1 cellular context compared by ENCODE assay signal in the genomic region with DNA sequence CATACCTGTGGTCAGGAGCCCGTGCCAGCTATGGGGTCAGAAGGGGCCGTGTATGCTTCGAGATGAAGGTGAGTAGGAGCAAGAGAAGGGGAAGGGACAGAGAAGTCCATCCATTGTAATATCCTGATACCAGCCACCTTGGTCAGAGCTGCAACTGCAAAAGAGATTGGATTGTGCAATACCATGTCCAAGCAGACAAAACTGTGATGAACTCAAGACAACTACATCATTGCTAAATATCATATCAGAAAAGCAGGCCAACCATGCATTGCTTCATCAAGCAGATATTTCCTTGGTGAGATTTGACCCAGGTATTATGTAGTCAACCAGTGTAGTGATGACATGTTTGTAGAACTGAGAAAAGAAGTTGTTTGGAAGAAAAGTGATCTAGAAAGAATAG.
A peak's percentile ranks its signal among the peaks of the same experiment; 100 is the strongest.
TF ChIP-seq lines count a peak whose summit lies in the region.

No MANE protein-coding gene starts in this region.

TF ChIP-seq in HepG2, 621 proteins besides CTCF, POLR2A, EP300 and RAD21:
- TF ChIP-seq ZFP36L1 (CRISPR knock-in tag; IDR thresholded peaks at IDR 0.05) (no peak), CEBPG (CRISPR knock-in tag; IDR thresholded peaks at IDR 0.05) (peak; percentile 38; the same call in 1 of the 2 replicates), MTA1 (CRISPR knock-in tag; IDR thresholded peaks at IDR 0.05; ENCODE audit: borderline replicate concordance) (no peak), TSC22D2 (CRISPR knock-in tag; IDR thresholded peaks at IDR 0.05; ENCODE audit: borderline replicate concordance) (no peak), KLF6 (CRISPR knock-in tag; IDR thresholded peaks at IDR 0.05) (no peak), ZXDC (CRISPR knock-in tag; IDR thresholded peaks at IDR 0.05) (no peak), CEBPB (IDR thresholded peaks at IDR 0.05; ENCODE audit: borderline replicate concordance, low read depth, low read length) (peak; percentile 90)
